8 cellular contexts compared by ENCODE assay signal in genomic region chr1:27773732-27774445, GRCh38. TPM values are rescaled to one million over a fixed set of nuclear protein-coding genes. Genes with fewer than 3 reads are reported as not detected.
DNase-seq lines count a peak whose midpoint lies in the region; ATAC-seq and TF ChIP-seq lines count a peak whose summit lies in the region.

No MANE protein-coding gene starts in this region.

- peak overlapping the region; percentile 97 for H3K27ac Mint-ChIP-seq in activated T-cell treated with anti-CD3 and anti-CD28 coated beads, Interleukin-2, amount 50 U/mL, for 72 hours
- H3K27ac Mint-ChIP-seq in glutamatergic neuron (ENCODE audit: unreplicated experiment), result peak overlapping the region; percentile 94

- DNase-seq in SIG-M5 treated with dmso at 0.1 percent for 504 hours (lab: John Stamatoyannopoulos, UW; ENCODE audit: unreplicated experiment) (peak; percentile 65), SIG-M5 (lab: John Stamatoyannopoulos, UW) (no peak), glutamatergic neuron (no peak), prostate gland (ENCODE audit: low spot score) (no peak), NCI-H2081 treated with DMSO at 0.1 percent for 48 hours (lab: John Stamatoyannopoulos, UW) (no peak)
- peak in 1 of 2 donors; percentile 3 for DNase-seq in activated T-cell treated with anti-CD3 and anti-CD28 coated beads, Interleukin-2, amount 50 U/mL, for 72 hours

- H3K4me1 ChIP-seq in HUES64 (ENCODE audit: insufficient read depth, low read length), result peaks cover 10% of the 10 kb centered on the region; the same call in 1 of the 2 replicates
- no peaks in the 10 kb centered on the region for H3K4me1 ChIP-seq in prostate gland (replicated peaks)

- peaks cover 2 to 3% of the 10 kb centered on the region in 2 donors for H3K36me3 Mint-ChIP-seq in activated T-cell treated with anti-CD3 and anti-CD28 coated beads, Interleukin-2, amount 50 U/mL, for 72 hours (ENCODE audit: insufficient read depth in 2 of 2)
- no peaks in the 10 kb centered on the region for H3K36me3 Mint-ChIP-seq in glutamatergic neuron (ENCODE audit: unreplicated experiment)

- TF ChIP-seq CTCF in glutamatergic neuron (IDR thresholded peaks at IDR 0.05; ENCODE audit: partially characterized antibody, unreplicated experiment) (no peak), prostate gland (IDR thresholded peaks at IDR 0.05) (no peak)

- H3K9ac ChIP-seq in HUES64 (ENCODE audit: low read depth, low read length), result peak overlapping the region; percentile 64

- TF ChIP-seq POLR2A in prostate gland (IDR thresholded peaks at IDR 0.05), result no peak

- H3K4me3 Mint-ChIP-seq in activated T-cell treated with anti-CD3 and anti-CD28 coated beads, Interleukin-2, amount 50 U/mL, for 72 hours, result peak overlapping the region; percentile 89 to 95
- H3K4me3 Mint-ChIP-seq in glutamatergic neuron (ENCODE audit: unreplicated experiment), result peak overlapping the region; percentile 99

- no peaks in the 10 kb centered on the region for H3K9me3 Mint-ChIP-seq in activated T-cell treated with anti-CD3 and anti-CD28 coated beads, Interleukin-2, amount 50 U/mL, for 72 hours
- peaks cover 8% of the 10 kb centered on the region for H3K9me3 Mint-ChIP-seq in glutamatergic neuron (ENCODE audit: unreplicated experiment)

- H3K27me3 ChIP-seq in HUES64 (ENCODE audit: insufficient read depth, low read length) (no peaks in the 10 kb centered on the region), prostate gland (replicated peaks; ENCODE audit: insufficient read depth) (no peaks in the 10 kb centered on the region)

- 8% methylated on average over 2 of the region's 7 CpGs for WGBS in HUES64
- 8% methylated on average over 7 of the region's 7 CpGs for WGBS in prostate gland

- no peaks in the 10 kb centered on the region for H3K9me3 ChIP-seq in HUES64 (ENCODE audit: insufficient read depth, low read depth, low read length)
- H3K9me3 ChIP-seq in prostate gland, result no peaks in the 10 kb centered on the region

- peak overlapping the region; percentile 83 for H3K4me3 ChIP-seq in HUES64 (ENCODE audit: low read length)
- peak overlapping the region; percentile 97 for H3K4me3 ChIP-seq in prostate gland

- intact Hi-C loops in prostate gland (cut with DNase I), result loop anchor here (5.0 kb wide), 1 partner anchor 47 kb away; the partner anchor contains the start of gene FAM76A

- no peaks in the 10 kb centered on the region for H3K27me3 Mint-ChIP-seq in activated T-cell treated with anti-CD3 and anti-CD28 coated beads, Interleukin-2, amount 50 U/mL, for 72 hours (ENCODE audit: low read depth)
- no peaks in the 10 kb centered on the region for H3K27me3 Mint-ChIP-seq in glutamatergic neuron (ENCODE audit: unreplicated experiment)

- H3K36me3 ChIP-seq in HUES64 (ENCODE audit: insufficient read depth, low read length) (no peaks in the 10 kb centered on the region), prostate gland (no peaks in the 10 kb centered on the region)

- H3K27ac ChIP-seq in HUES64 (ENCODE audit: low read depth, low read length) (no peak overlapping the region), prostate gland (peak overlapping the region; percentile 91 to 94)

- H3K4me1 Mint-ChIP-seq in activated T-cell treated with anti-CD3 and anti-CD28 coated beads, Interleukin-2, amount 50 U/mL, for 72 hours (ENCODE audit: low read depth), result peaks cover 23% of the 10 kb centered on the region
- peaks cover 9% of the 10 kb centered on the region for H3K4me1 Mint-ChIP-seq in glutamatergic neuron (ENCODE audit: low read depth, unreplicated experiment)

- ATAC-seq in activated T-cell treated with anti-CD3 and anti-CD28 coated beads, Interleukin-2, amount 50 U/mL, for 72 hours (replicated peaks in 1 of 2), result peak in 1 of 2 donors; percentile 1
- ATAC-seq in GM19395 (IDR thresholded peaks at IDR 0.05; ENCODE audit: unreplicated experiment), result no peak

RNA-seq across cellular contexts. Expression of gene STX12, which starts 0.9 kb away (rescaled TPM):
- polyA plus RNA-seq in HUES64 (2013, experiment 1 of 2), result 8.9 TPM
- 11.3 TPM for polyA plus RNA-seq in HUES64 (2013, experiment 2 of 2)
- 10 to 100 TPM; 24.7 to 25.0 TPM for total RNA-seq in activated T-cell treated with anti-CD3 and anti-CD28 coated beads, Interleukin-2, amount 50 U/mL, for 72 hours
- total RNA-seq in glutamatergic neuron (ENCODE audit: unreplicated experiment) (47.7 TPM), prostate gland (10 to 100 TPM; 53.1 to 64.9 TPM)

RNA-seq across cellular contexts. Expression of gene FAM76A, which starts 48.1 kb away (rescaled TPM):
- polyA plus RNA-seq in HUES64 (2013, experiment 1 of 2), result 5.6 TPM
- polyA plus RNA-seq in HUES64 (2013, experiment 2 of 2), result 6.3 TPM
- total RNA-seq in activated T-cell treated with anti-CD3 and anti-CD28 coated beads, Interleukin-2, amount 50 U/mL, for 72 hours, result 10 to 100 TPM; 12.4 to 15.3 TPM
- total RNA-seq in glutamatergic neuron (ENCODE audit: unreplicated experiment) (9.1 TPM), prostate gland (10 to 100 TPM in 1 of 2 donors, 1 to 10 TPM in 1; 7.8 to 18.5 TPM)

RNA-seq across cellular contexts. Expression of gene PPP1R8, which starts 56.7 kb away (rescaled TPM):
- 44.5 TPM for polyA plus RNA-seq in HUES64 (2013, experiment 1 of 2)
- polyA plus RNA-seq in HUES64 (2013, experiment 2 of 2), result 42.2 TPM
- total RNA-seq in activated T-cell treated with anti-CD3 and anti-CD28 coated beads, Interleukin-2, amount 50 U/mL, for 72 hours, result 10 to 100 TPM; 58.4 to 59.0 TPM
- total RNA-seq in glutamatergic neuron (ENCODE audit: unreplicated experiment) (60.2 TPM), prostate gland (10 to 100 TPM; 37.8 to 64.5 TPM)
